8 cellular contexts compared by ENCODE assay signal in genomic region chr6:1381397-1382330, GRCh38. TPM values are rescaled to one million over a fixed set of nuclear protein-coding genes. Genes with fewer than 3 reads are reported as not detected.
DNase-seq lines count a peak whose midpoint lies in the region; ATAC-seq and TF ChIP-seq lines count a peak whose summit lies in the region.

No MANE protein-coding gene starts in this region.

- intact Hi-C loops in activated CD4-positive, alpha-beta memory T cell treated with anti-CD3 and anti-CD28 coated beads for 36 hours (cut with micrococcal nuclease), result loop anchor here (1.0 to 5.0 kb wide), 5 partner anchors 15 to 989 kb away; partner anchors contain the start of gene IRF4

- no peaks in the 10 kb centered on the region for H3K36me3 Mint-ChIP-seq in activated CD4-positive, alpha-beta memory T cell treated with anti-CD3 and anti-CD28 coated beads for 36 hours
- no peaks in the 10 kb centered on the region for H3K36me3 Mint-ChIP-seq in endothelial cell (ENCODE audit: low read depth, unreplicated experiment)

- H3K9me3 ChIP-seq in muscle layer of colon (ENCODE audit: low read length), result no peaks in the 10 kb centered on the region
- no peaks in the 10 kb centered on the region for H3K9me3 ChIP-seq in stomach smooth muscle (ENCODE audit: control insufficient read depth in 2 of 2, low read length in 2 of 2)

- H3K27ac Mint-ChIP-seq in activated CD4-positive, alpha-beta memory T cell treated with anti-CD3 and anti-CD28 coated beads for 36 hours, result no peak overlapping the region
- no peak overlapping the region for H3K27ac Mint-ChIP-seq in endothelial cell (ENCODE audit: unreplicated experiment)

- peak overlapping the region; percentile 21 to 43 for H3K4me3 ChIP-seq in muscle layer of colon (ENCODE audit: low read depth in 1 of 2, low read length in 2 of 2)
- peak overlapping the region; percentile 67 to 76 for H3K4me3 ChIP-seq in stomach smooth muscle (ENCODE audit: low read length in 2 of 2)

- peak; percentile 99 for TF ChIP-seq CTCF in endothelial cell (IDR thresholded peaks at IDR 0.05; ENCODE audit: unreplicated experiment)

- H3K27ac ChIP-seq in muscle layer of colon (ENCODE audit: low read depth, low read length) (peak overlapping the region; percentile 71), stomach smooth muscle (ENCODE audit: low read length) (peak overlapping the region; percentile 90)

- H3K9me3 Mint-ChIP-seq in activated CD4-positive, alpha-beta memory T cell treated with anti-CD3 and anti-CD28 coated beads for 36 hours, result no peaks in the 10 kb centered on the region
- H3K9me3 Mint-ChIP-seq in endothelial cell (ENCODE audit: unreplicated experiment), result no peaks in the 10 kb centered on the region

- peaks cover 70% of the 10 kb centered on the region for H3K27me3 Mint-ChIP-seq in activated CD4-positive, alpha-beta memory T cell treated with anti-CD3 and anti-CD28 coated beads for 36 hours
- H3K27me3 Mint-ChIP-seq in endothelial cell (ENCODE audit: unreplicated experiment), result peaks cover 35% of the 10 kb centered on the region

- POLR2A ChIA-PET in activated CD4-positive, alpha-beta memory T cell treated with anti-CD3 and anti-CD28 coated beads for 36 hours (lab: Charles Lee), result no interaction called here

- H3K36me3 ChIP-seq in muscle layer of colon (ENCODE audit: insufficient read depth, low read length) (no peaks in the 10 kb centered on the region), stomach smooth muscle (ENCODE audit: control insufficient read depth in 2 of 2, insufficient read depth in 2 of 2, low read length in 2 of 2) (no peaks in the 10 kb centered on the region)

- peak overlapping the region; percentile 27 for H3K9ac ChIP-seq in muscle layer of colon (ENCODE audit: low read length)
- peak overlapping the region; percentile 58 to 66 for H3K9ac ChIP-seq in stomach smooth muscle (ENCODE audit: low read length in 2 of 2)

- DNase-seq in EL (peak; percentile 54), M059J (ENCODE audit: low read depth) (peak; percentile 49), endothelial cell (ENCODE audit: low spot score) (peak; percentile 91)
- peak; percentile 72 for DNase-seq in activated CD4-positive, alpha-beta memory T cell treated with anti-CD3 and anti-CD28 coated beads for 36 hours

- H3K4me1 ChIP-seq in muscle layer of colon (ENCODE audit: insufficient read depth, low read length) (peaks cover 16% of the 10 kb centered on the region), stomach smooth muscle (ENCODE audit: control insufficient read depth, insufficient read depth, low read length) (peaks cover 42% of the 10 kb centered on the region)

- CTCF ChIA-PET in activated CD4-positive, alpha-beta memory T cell treated with anti-CD3 and anti-CD28 coated beads for 36 hours (lab: Charles Lee), result interaction anchor here (0.6 to 2.5 kb wide), 12 partner anchors 9 to 789 kb away, joined by 3 to 18 read pairs (median 4); no protein-coding TSS in a partner anchor

- no peak overlapping the region for H3K4me3 Mint-ChIP-seq in activated CD4-positive, alpha-beta memory T cell treated with anti-CD3 and anti-CD28 coated beads for 36 hours
- H3K4me3 Mint-ChIP-seq in endothelial cell (ENCODE audit: unreplicated experiment), result no peak overlapping the region

- peaks cover 33 to 62% of the 10 kb centered on the region in 2 donors for H3K27me3 ChIP-seq in muscle layer of colon (ENCODE audit: control insufficient read depth in 1 of 2, insufficient read depth in 2 of 2, low read length in 2 of 2)
- H3K27me3 ChIP-seq in stomach smooth muscle (ENCODE audit: control insufficient read depth in 1 of 2, insufficient read depth in 2 of 2, low read length in 2 of 2), result peaks cover 12 to 20% of the 10 kb centered on the region in 2 donors

- ATAC-seq in GM18858 (IDR thresholded peaks at IDR 0.05; ENCODE audit: unreplicated experiment) (no peak), HG02571 (IDR thresholded peaks at IDR 0.05; ENCODE audit: unreplicated experiment) (no peak)

- peaks cover 31% of the 10 kb centered on the region for H3K4me1 Mint-ChIP-seq in activated CD4-positive, alpha-beta memory T cell treated with anti-CD3 and anti-CD28 coated beads for 36 hours (ENCODE audit: low read depth)
- peaks cover 21% of the 10 kb centered on the region for H3K4me1 Mint-ChIP-seq in endothelial cell (ENCODE audit: unreplicated experiment)

RNA-seq across cellular contexts. Expression of gene FOXF2, which starts 7.7 kb away (rescaled TPM):
- 2.7 and 4.1 TPM in 2 replicates for total RNA-seq in M059J (2014; rRNA removed; shearing (Covaris generic))
- total RNA-seq in activated CD4-positive, alpha-beta memory T cell treated with anti-CD3 and anti-CD28 coated beads for 36 hours, result not detected
- total RNA-seq in endothelial cell (ENCODE audit: unreplicated experiment), result not detected
